1 cellular context compared by ENCODE assay signal in genomic region chr4:170109586-170110289, GRCh38.
TF ChIP-seq lines count a peak whose summit lies in the region.

No MANE protein-coding gene starts in this region.

TF ChIP-seq in H1, 55 proteins besides CTCF, POLR2A, EP300 and RAD21:
- no peak for TF ChIP-seq FOSL1 (IDR thresholded peaks at IDR 0.05; ENCODE audit: insufficient read depth, low read depth, low read length)
